Comparison of ENCODE assay signal across 14 cellular contexts in the genomic region with DNA sequence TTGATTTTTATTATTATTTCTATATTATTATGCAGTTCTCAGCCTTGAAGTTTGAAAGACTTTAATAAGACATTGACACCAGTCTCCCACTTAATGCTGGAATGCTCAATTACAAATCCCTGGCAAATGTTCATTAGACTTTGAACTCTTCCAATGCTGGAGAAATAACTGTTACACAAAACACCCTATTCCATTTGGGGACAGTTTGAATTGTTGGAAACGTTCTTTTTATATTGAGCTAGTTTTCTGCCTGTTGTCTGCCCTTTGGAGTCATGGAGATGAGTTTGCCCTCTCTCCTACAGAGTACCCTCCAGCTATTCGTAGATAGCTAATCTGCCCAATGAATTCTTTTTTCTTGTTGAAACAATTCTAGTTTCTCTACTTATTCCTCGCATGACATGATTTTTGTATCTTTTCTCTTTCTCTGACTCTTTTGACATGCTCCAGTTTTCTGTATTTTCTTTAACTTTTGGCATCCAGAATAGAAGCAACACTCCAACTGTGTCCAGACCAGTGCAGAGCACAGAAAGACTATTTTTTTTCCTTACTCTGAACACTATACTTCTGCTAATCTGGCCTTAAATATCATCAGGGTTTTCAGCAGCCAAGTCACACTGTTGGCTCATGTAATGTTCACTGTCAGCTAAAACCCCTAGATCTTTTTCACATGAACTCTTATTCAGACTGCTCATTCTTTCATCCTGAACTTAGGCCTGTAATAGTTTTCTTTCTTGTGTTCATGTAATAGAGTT.
DNase-seq lines count a peak whose midpoint lies in the region; ATAC-seq lines count a peak whose summit lies in the region.
"Had no signal": no experiment of that assay in that cellular context is flagged by ENCODE, and none has a peak within 500 bp of the region (broad histone marks: within the 10 kb centered on the region; RNA-seq: fewer than 3 reads in every experiment).

No MANE protein-coding gene starts in this region.

- H3K27me3 ChIP-seq in BLaER1 treated with 17β-estradiol and CSF1 and Interleukin-3, amounts not matched to agents 10 nM and 100 nM: no peaks in the 10 kb centered on the region

- no peaks in the 10 kb centered on the region for H4K20me1 ChIP-seq in BLaER1 treated with 17β-estradiol and CSF1 and Interleukin-3, amounts not matched to agents 10 nM and 100 nM

- ATAC-seq in GM21619 (IDR thresholded peaks at IDR 0.05; ENCODE audit: unreplicated experiment): no peak
- ATAC-seq: activated CD8-positive, alpha-beta memory T cell treated with anti-CD3 and anti-CD28 coated beads, Interleukin-2, amount 10 ng/mL, durations not matched to agents 7 days and 5 days; effector memory CD8-positive, alpha-beta T cell had no signal

- peaks cover 0 to 8% (median 5%) of the 10 kb centered on the region in 10 experiments; a peak in 7 of 20 replicates for H3K4me1 ChIP-seq in BLaER1 treated with 17β-estradiol and CSF1 and Interleukin-3, amounts not matched to agents 10 nM and 100 nM

- no peaks in the 10 kb centered on the region; a peak in 1 of 22 replicates for H3K9me3 ChIP-seq in BLaER1 treated with 17β-estradiol and CSF1 and Interleukin-3, amounts not matched to agents 10 nM and 100 nM (replicated peaks in 1 of 11)

- DNase-seq in caudate nucleus (lab: John Stamatoyannopoulos, UW): no peak
- peak; percentile 32 for DNase-seq in kidney glomerular epithelial cell (lab: John Stamatoyannopoulos, UW)
- peak; percentile 62 for DNase-seq in renal cortical epithelial cell (ENCODE audit: low read depth)
- DNase-seq in OCI-M1 (lab: John Stamatoyannopoulos, UW): no peak
- DNase-seq in dermis blood vessel endothelial cell: no peak
- no peak for DNase-seq in islet precursor cell
- DNase-seq: activated CD8-positive, alpha-beta memory T cell treated with anti-CD3 and anti-CD28 coated beads, Interleukin-2, amount 10 ng/mL, durations not matched to agents 7 days and 5 days; effector memory CD8-positive, alpha-beta T cell; naive B cell; NCI-H1048; NCI-H510A treated with DMSO at 0.1 percent for 48 hours; stimulated activated CD4-positive, alpha-beta T cell treated with anti-CD3 and anti-CD28 coated beads, Interleukin-2, amount 100 ng/mL, for 48 hours had no signal

- H3K4me3 ChIP-seq in BLaER1 treated with 17β-estradiol and CSF1 and Interleukin-3, amounts not matched to agents 10 nM and 100 nM: no peak overlapping the region

- no peak overlapping the region for H3K9ac ChIP-seq in BLaER1 treated with 17β-estradiol and CSF1 and Interleukin-3, amounts not matched to agents 10 nM and 100 nM

- H3K36me3 ChIP-seq in BLaER1 treated with 17β-estradiol and CSF1 and Interleukin-3, amounts not matched to agents 10 nM and 100 nM: no peaks in the 10 kb centered on the region

- peak overlapping the region in 6 of 11 experiments; percentile 15 to 52 (median 37); a peak in 7 of 22 replicates for H3K4me2 ChIP-seq in BLaER1 treated with 17β-estradiol and CSF1 and Interleukin-3, amounts not matched to agents 10 nM and 100 nM

- no peak overlapping the region for H3K27ac ChIP-seq in BLaER1 treated with 17β-estradiol and CSF1 and Interleukin-3, amounts not matched to agents 10 nM and 100 nM
- peak overlapping the region; percentile 59 for H3K27ac ChIP-seq in caudate nucleus (ENCODE audit: low read depth, low read length)

Comparison
In these comparisons a context has a peak if more than half of its experiments do, and no peak if none do; other contexts are left out.
1. DNase-seq: peak in kidney glomerular epithelial cell (single experiment) and renal cortical epithelial cell (single experiment); none in caudate nucleus (0 of 61), OCI-M1 (single experiment), dermis blood vessel endothelial cell (single experiment) and islet precursor cell (single experiment).